In genomic region chr7:48149058-48149457, GRCh38 we compare ENCODE assay signal across 36 cellular contexts. TPM values are rescaled to one million over a fixed set of nuclear protein-coding genes. Genes with fewer than 3 reads are reported as not detected.
"Had no signal": no experiment of that assay in that cellular context is flagged by ENCODE, and none has a peak within 500 bp of the region (broad histone marks: within the 10 kb centered on the region; RNA-seq: fewer than 3 reads in every experiment).

No MANE protein-coding gene starts in this region.

- H3K4me1 Mint-ChIP-seq: activated B cell treated with CpG ODN at 0.5 μM for 24 hours; activated CD4-positive, alpha-beta T cell treated with anti-CD3 and anti-CD28 coated beads for 36 hours; activated CD4-positive, alpha-beta T cell treated with anti-CD3 and anti-CD28 coated beads, Interleukin-2, amount 10 ng/mL, durations not matched to agents 24 days and 14 days; activated CD8-positive, alpha-beta memory T cell treated with anti-CD3 and anti-CD28 coated beads, Interleukin-2, amount 10 ng/mL, durations not matched to agents 7 days and 5 days; central memory CD8-positive, alpha-beta T cell had no signal

- H3K4me1 ChIP-seq: esophagus muscularis mucosa, foreskin keratinocyte, gastrocnemius medialis, heart left ventricle had no signal

- H3K27ac Mint-ChIP-seq: activated B cell treated with CpG ODN at 0.5 μM for 24 hours; activated CD4-positive, alpha-beta memory T cell treated with anti-CD3 and anti-CD28 coated beads for 36 hours; activated CD4-positive, alpha-beta T cell treated with anti-CD3 and anti-CD28 coated beads for 36 hours; activated CD4-positive, alpha-beta T cell treated with anti-CD3 and anti-CD28 coated beads, Interleukin-2, amount 10 ng/mL, durations not matched to agents 24 days and 14 days; activated CD8-positive, alpha-beta memory T cell treated with anti-CD3 and anti-CD28 coated beads, Interleukin-2, amount 10 ng/mL, durations not matched to agents 7 days and 5 days; activated CD8-positive, alpha-beta T cell treated with anti-CD3 and anti-CD28 coated beads, Interleukin-2, amount 10 ng/mL, durations not matched to agents 7 days and 5 days; activated naive CD4-positive, alpha-beta T cell treated with anti-CD3 and anti-CD28 coated beads for 36 hours; activated naive CD8-positive, alpha-beta T cell; activated T-helper 1 cell treated with anti-CD3 and anti-CD28 coated beads, Interleukin-12 subunit alpha, Interleukin-12 subunit beta, Interleukin-2, Interleukin-4 antibody, amounts not matched to agents 30 ng/mL and 10 ng/mL and 1 ng/mL, durations not matched to agents 14 hours and 24 hours and 36 hours; activated T-helper 2 cell treated with anti-CD3 and anti-CD28 coated beads, Interferon-gamma antibody, Interleukin-2, Interleukin-4, amounts not matched to agents 10 μg/mL and 5 μg/mL and 100 μg/mL, durations not matched to agents 14 hours and 24 hours and 36 hours; effector memory CD8-positive, alpha-beta T cell; T-helper 17 cell; T-helper 2 cell treated with Interferon-gamma antibody and Interleukin-4, amounts not matched to agents 5 μg/mL and 100 μg/mL, for 36 hours had no signal

- DNase-seq: activated B cell treated with CpG ODN at 0.5 μM for 24 hours; activated CD4-positive, alpha-beta memory T cell treated with anti-CD3 and anti-CD28 coated beads for 36 hours; activated CD4-positive, alpha-beta T cell treated with anti-CD3 and anti-CD28 coated beads for 36 hours; activated CD4-positive, alpha-beta T cell treated with anti-CD3 and anti-CD28 coated beads, Interleukin-2, amount 10 ng/mL, durations not matched to agents 24 days and 14 days; activated CD8-positive, alpha-beta memory T cell treated with anti-CD3 and anti-CD28 coated beads, Interleukin-2, amount 10 ng/mL, durations not matched to agents 7 days and 5 days; activated CD8-positive, alpha-beta memory T cell treated with anti-CD3 and anti-CD28 coated beads, Interleukin-2, amount 50 U/mL, for 4 hours; activated CD8-positive, alpha-beta T cell treated with anti-CD3 and anti-CD28 coated beads, Interleukin-2, amount 10 ng/mL, durations not matched to agents 7 days and 5 days; activated effector memory CD4-positive, alpha-beta T cell treated with anti-CD3 and anti-CD28 coated beads, Interleukin-2, amount 50 U/mL, for 16 hours; activated naive CD4-positive, alpha-beta T cell treated with anti-CD3 and anti-CD28 coated beads for 36 hours; activated T-cell treated with anti-CD3 and anti-CD28 coated beads, Interleukin-2, amount 50 U/mL, for 1 hour; activated T-cell treated with anti-CD3 and anti-CD28 coated beads, Interleukin-2, amount 50 U/mL, for 48 hours; amniotic stem cell; anterior cingulate cortex; brain microvascular endothelial cell; cortex of kidney; dermis blood vessel endothelial cell; effector CD4-positive, alpha-beta T cell; effector memory CD8-positive, alpha-beta T cell; erythroblast; gastrocnemius medialis; glutamatergic neuron; heart left ventricle; T-helper 17 cell; T1000; WERI-Rb-1 had no signal

- H3K9me3 Mint-ChIP-seq: activated CD4-positive, alpha-beta memory T cell treated with anti-CD3 and anti-CD28 coated beads for 36 hours; activated CD4-positive, alpha-beta T cell treated with anti-CD3 and anti-CD28 coated beads, Interleukin-2, amount 10 ng/mL, durations not matched to agents 24 days and 14 days; activated T-helper 1 cell treated with anti-CD3 and anti-CD28 coated beads, Interleukin-12 subunit alpha, Interleukin-12 subunit beta, Interleukin-2, Interleukin-4 antibody, amounts not matched to agents 30 ng/mL and 10 ng/mL and 1 ng/mL, durations not matched to agents 14 hours and 24 hours and 36 hours; activated T-helper 2 cell treated with anti-CD3 and anti-CD28 coated beads, Interferon-gamma antibody, Interleukin-2, Interleukin-4, amounts not matched to agents 10 μg/mL and 5 μg/mL and 100 μg/mL, durations not matched to agents 14 hours and 24 hours and 36 hours; effector memory CD8-positive, alpha-beta T cell; T-helper 2 cell treated with Interferon-gamma antibody and Interleukin-4, amounts not matched to agents 5 μg/mL and 100 μg/mL, for 36 hours had no signal

- H3K36me3 Mint-ChIP-seq: activated CD4-positive, alpha-beta memory T cell treated with anti-CD3 and anti-CD28 coated beads for 36 hours; activated CD8-positive, alpha-beta memory T cell treated with anti-CD3 and anti-CD28 coated beads, Interleukin-2, amount 10 ng/mL, durations not matched to agents 7 days and 5 days; activated naive CD8-positive, alpha-beta T cell had no signal

- H3K27ac ChIP-seq: brain microvascular endothelial cell, esophagus muscularis mucosa, foreskin keratinocyte, gastrocnemius medialis, heart left ventricle, WERI-Rb-1 had no signal

- FAIRE-seq: astrocyte, bronchial epithelial cell had no signal

- ATAC-seq: activated CD4-positive, alpha-beta T cell treated with anti-CD3 and anti-CD28 coated beads for 36 hours; activated CD4-positive, CD25-positive, alpha-beta regulatory T cell treated with anti-CD3 and anti-CD28 coated beads, Interleukin-2, amount 50 U/mL, for 24 hours; activated CD8-positive, alpha-beta memory T cell treated with anti-CD3 and anti-CD28 coated beads, Interleukin-2, amount 10 ng/mL, durations not matched to agents 7 days and 5 days; activated CD8-positive, alpha-beta T cell treated with anti-CD3 and anti-CD28 coated beads, Interleukin-2, amount 10 ng/mL, durations not matched to agents 7 days and 5 days; effector memory CD8-positive, alpha-beta T cell; gastrocnemius medialis; heart left ventricle; T-helper 17 cell had no signal

- H3K36me3 ChIP-seq: brain microvascular endothelial cell, esophagus muscularis mucosa, gastrocnemius medialis, heart left ventricle, WERI-Rb-1 had no signal

- H3K4me3 Mint-ChIP-seq: activated B cell treated with CpG ODN at 0.5 μM for 24 hours; activated CD4-positive, alpha-beta memory T cell treated with anti-CD3 and anti-CD28 coated beads for 36 hours; activated CD4-positive, alpha-beta T cell treated with anti-CD3 and anti-CD28 coated beads for 36 hours; activated CD4-positive, alpha-beta T cell treated with anti-CD3 and anti-CD28 coated beads, Interleukin-2, amount 10 ng/mL, durations not matched to agents 24 days and 14 days; activated CD8-positive, alpha-beta memory T cell treated with anti-CD3 and anti-CD28 coated beads, Interleukin-2, amount 10 ng/mL, durations not matched to agents 7 days and 5 days; activated CD8-positive, alpha-beta T cell treated with anti-CD3 and anti-CD28 coated beads, Interleukin-2, amount 10 ng/mL, durations not matched to agents 7 days and 5 days; activated naive CD4-positive, alpha-beta T cell treated with anti-CD3 and anti-CD28 coated beads for 36 hours; activated naive CD8-positive, alpha-beta T cell; activated T-helper 1 cell treated with anti-CD3 and anti-CD28 coated beads, Interleukin-12 subunit alpha, Interleukin-12 subunit beta, Interleukin-2, Interleukin-4 antibody, amounts not matched to agents 30 ng/mL and 10 ng/mL and 1 ng/mL, durations not matched to agents 14 hours and 24 hours and 36 hours; central memory CD8-positive, alpha-beta T cell; effector memory CD8-positive, alpha-beta T cell; T-helper 17 cell; T-helper 2 cell treated with Interferon-gamma antibody and Interleukin-4, amounts not matched to agents 5 μg/mL and 100 μg/mL, for 36 hours had no signal

- H3K9me3 ChIP-seq: esophagus muscularis mucosa, gastrocnemius medialis had no signal

- H3K4me3 ChIP-seq: esophagus muscularis mucosa, gastrocnemius medialis, heart left ventricle had no signal

- H3K27me3 ChIP-seq: brain microvascular endothelial cell, gastrocnemius medialis had no signal

RNA-seq across cellular contexts. Expression of gene ABCA13, which starts 22.2 kb away (rescaled TPM):
- total RNA-seq: activated B cell treated with CpG ODN at 0.5 μM for 24 hours; activated CD4-positive, alpha-beta memory T cell treated with anti-CD3 and anti-CD28 coated beads for 36 hours; activated CD4-positive, alpha-beta T cell treated with anti-CD3 and anti-CD28 coated beads for 36 hours; activated CD4-positive, alpha-beta T cell treated with anti-CD3 and anti-CD28 coated beads, Interleukin-2, amount 10 ng/mL, durations not matched to agents 24 days and 14 days; activated CD8-positive, alpha-beta memory T cell treated with anti-CD3 and anti-CD28 coated beads for 36 hours; activated naive CD4-positive, alpha-beta T cell treated with anti-CD3 and anti-CD28 coated beads for 36 hours; activated T-helper 1 cell treated with anti-CD3 and anti-CD28 coated beads, Interleukin-12 subunit alpha, Interleukin-12 subunit beta, Interleukin-2, Interleukin-4 antibody, amounts not matched to agents 30 ng/mL and 10 ng/mL and 1 ng/mL, durations not matched to agents 14 hours and 24 hours and 36 hours; T-helper 17 cell had no signal
